1 cellular context compared by ENCODE assay signal in genomic region chr3:143001369-143002082, GRCh38.
TF ChIP-seq lines count a peak whose summit lies in the region.

TSS of gene U2SURP (plus strand) at chr3:143001570. CDS start at chr3:143001629, 59 bp downstream.

TF ChIP-seq in GM23338, 12 proteins besides CTCF, POLR2A, EP300 and RAD21 (continued from another document):
- TF ChIP-seq, protein P1, sequence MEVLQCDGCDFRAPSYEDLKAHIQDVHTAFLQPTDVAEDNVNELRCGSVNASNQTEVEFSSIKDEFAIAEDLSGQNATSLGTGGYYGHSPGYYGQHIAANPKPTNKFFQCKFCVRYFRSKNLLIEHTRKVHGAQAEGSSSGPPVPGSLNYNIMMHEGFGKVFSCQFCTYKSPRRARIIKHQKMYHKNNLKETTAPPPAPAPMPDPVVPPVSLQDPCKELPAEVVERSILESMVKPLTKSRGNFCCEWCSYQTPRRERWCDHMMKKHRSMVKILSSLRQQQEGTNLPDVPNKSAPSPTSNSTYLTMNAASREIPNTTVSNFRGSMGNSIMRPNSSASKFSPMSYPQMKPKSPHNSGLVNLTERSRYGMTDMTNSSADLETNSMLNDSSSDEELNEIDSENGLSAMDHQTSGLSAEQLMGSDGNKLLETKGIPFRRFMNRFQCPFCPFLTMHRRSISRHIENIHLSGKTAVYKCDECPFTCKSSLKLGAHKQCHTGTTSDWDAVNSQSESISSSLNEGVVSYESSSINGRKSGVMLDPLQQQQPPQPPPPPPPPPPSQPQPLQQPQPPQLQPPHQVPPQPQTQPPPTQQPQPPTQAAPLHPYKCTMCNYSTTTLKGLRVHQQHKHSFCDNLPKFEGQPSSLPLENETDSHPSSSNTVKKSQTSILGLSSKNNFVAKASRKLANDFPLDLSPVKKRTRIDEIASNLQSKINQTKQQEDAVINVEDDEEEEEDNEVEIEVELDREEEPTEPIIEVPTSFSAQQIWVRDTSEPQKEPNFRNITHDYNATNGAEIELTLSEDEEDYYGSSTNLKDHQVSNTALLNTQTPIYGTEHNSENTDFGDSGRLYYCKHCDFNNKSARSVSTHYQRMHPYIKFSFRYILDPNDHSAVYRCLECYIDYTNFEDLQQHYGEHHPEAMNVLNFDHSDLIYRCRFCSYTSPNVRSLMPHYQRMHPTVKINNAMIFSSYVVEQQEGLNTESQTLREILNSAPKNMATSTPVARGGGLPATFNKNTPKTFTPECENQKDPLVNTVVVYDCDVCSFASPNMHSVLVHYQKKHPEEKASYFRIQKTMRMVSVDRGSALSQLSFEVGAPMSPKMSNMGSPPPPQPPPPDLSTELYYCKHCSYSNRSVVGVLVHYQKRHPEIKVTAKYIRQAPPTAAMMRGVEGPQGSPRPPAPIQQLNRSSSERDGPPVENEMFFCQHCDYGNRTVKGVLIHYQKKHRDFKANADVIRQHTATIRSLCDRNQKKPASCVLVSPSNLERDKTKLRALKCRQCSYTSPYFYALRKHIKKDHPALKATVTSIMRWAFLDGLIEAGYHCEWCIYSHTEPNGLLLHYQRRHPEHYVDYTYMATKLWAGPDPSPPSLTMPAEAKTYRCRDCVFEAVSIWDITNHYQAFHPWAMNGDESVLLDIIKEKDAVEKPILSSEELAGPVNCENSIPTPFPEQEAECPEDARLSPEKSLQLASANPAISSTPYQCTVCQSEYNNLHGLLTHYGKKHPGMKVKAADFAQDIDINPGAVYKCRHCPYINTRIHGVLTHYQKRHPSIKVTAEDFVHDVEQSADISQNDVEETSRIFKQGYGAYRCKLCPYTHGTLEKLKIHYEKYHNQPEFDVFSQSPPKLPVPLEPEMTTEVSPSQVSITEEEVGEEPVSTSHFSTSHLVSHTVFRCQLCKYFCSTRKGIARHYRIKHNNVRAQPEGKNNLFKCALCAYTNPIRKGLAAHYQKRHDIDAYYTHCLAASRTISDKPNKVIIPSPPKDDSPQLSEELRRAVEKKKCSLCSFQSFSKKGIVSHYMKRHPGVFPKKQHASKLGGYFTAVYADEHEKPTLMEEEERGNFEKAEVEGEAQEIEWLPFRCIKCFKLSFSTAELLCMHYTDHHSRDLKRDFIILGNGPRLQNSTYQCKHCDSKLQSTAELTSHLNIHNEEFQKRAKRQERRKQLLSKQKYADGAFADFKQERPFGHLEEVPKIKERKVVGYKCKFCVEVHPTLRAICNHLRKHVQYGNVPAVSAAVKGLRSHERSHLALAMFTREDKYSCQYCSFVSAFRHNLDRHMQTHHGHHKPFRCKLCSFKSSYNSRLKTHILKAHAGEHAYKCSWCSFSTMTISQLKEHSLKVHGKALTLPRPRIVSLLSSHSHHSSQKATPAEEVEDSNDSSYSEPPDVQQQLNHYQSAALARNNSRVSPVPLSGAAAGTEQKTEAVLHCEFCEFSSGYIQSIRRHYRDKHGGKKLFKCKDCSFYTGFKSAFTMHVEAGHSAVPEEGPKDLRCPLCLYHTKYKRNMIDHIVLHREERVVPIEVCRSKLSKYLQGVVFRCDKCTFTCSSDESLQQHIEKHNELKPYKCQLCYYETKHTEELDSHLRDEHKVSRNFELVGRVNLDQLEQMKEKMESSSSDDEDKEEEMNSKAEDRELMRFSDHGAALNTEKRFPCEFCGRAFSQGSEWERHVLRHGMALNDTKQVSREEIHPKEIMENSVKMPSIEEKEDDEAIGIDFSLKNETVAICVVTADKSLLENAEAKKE (CRISPR knock-in tag; IDR thresholded peaks at IDR 0.05), result no peak
- TF ChIP-seq JUNB (IDR thresholded peaks at IDR 0.05; ENCODE audit: unreplicated experiment) (no peak), NANOG (IDR thresholded peaks at IDR 0.05; ENCODE audit: borderline replicate concordance) (no peak), EZH2 (IDR thresholded peaks at IDR 0.05; ENCODE audit: low read depth, unreplicated experiment) (no peak), STAT1 (IDR thresholded peaks at IDR 0.05; ENCODE audit: unreplicated experiment) (no peak), CREB1 (CRISPR knock-in tag; IDR thresholded peaks at IDR 0.05; ENCODE audit: low read depth) (peak; percentile 72), POLR2AphosphoS5 (IDR thresholded peaks at IDR 0.05; ENCODE audit: low read depth) (peak; percentile 88), ETS1 (IDR thresholded peaks at IDR 0.05) (peak; percentile 92)
- TF ChIP-seq, protein P2, sequence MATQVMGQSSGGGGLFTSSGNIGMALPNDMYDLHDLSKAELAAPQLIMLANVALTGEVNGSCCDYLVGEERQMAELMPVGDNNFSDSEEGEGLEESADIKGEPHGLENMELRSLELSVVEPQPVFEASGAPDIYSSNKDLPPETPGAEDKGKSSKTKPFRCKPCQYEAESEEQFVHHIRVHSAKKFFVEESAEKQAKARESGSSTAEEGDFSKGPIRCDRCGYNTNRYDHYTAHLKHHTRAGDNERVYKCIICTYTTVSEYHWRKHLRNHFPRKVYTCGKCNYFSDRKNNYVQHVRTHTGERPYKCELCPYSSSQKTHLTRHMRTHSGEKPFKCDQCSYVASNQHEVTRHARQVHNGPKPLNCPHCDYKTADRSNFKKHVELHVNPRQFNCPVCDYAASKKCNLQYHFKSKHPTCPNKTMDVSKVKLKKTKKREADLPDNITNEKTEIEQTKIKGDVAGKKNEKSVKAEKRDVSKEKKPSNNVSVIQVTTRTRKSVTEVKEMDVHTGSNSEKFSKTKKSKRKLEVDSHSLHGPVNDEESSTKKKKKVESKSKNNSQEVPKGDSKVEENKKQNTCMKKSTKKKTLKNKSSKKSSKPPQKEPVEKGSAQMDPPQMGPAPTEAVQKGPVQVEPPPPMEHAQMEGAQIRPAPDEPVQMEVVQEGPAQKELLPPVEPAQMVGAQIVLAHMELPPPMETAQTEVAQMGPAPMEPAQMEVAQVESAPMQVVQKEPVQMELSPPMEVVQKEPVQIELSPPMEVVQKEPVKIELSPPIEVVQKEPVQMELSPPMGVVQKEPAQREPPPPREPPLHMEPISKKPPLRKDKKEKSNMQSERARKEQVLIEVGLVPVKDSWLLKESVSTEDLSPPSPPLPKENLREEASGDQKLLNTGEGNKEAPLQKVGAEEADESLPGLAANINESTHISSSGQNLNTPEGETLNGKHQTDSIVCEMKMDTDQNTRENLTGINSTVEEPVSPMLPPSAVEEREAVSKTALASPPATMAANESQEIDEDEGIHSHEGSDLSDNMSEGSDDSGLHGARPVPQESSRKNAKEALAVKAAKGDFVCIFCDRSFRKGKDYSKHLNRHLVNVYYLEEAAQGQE (IDR thresholded peaks at IDR 0.05; ENCODE audit: unreplicated experiment), result peak; percentile 15
